Comparison of ENCODE assay signal across 21 cellular contexts in the genomic region with DNA sequence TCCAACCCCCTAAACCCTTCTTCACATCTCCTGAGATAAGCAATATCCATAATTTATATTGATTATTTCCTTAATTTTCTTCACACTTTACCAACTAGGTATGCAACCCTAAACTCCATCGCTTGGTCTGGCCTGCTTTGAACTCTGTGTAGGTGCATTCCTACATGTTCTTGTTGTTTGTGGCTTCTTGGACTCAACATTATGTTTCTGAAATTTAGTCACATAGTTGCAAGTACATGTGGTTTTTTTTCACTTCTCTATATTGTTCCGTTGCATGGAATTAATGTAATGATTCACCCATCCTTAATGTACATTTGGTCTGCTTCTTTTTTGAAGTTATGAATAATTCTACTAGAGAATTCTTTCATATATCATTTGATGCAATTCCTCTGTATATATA. TPM values are rescaled to one million over a fixed set of nuclear protein-coding genes. Genes with fewer than 3 reads are reported as not detected.
"Had no signal": no experiment of that assay in that cellular context is flagged by ENCODE, and none has a peak within 500 bp of the region (broad histone marks: within the 10 kb centered on the region; RNA-seq: fewer than 3 reads in every experiment).

No MANE protein-coding gene starts in this region.

- H3K4me3 Mint-ChIP-seq: activated naive CD8-positive, alpha-beta T cell treated with anti-CD3 and anti-CD28 coated beads, Interleukin-2, amount 10 ng/mL, durations not matched to agents 7 days and 5 days; endodermal cell had no signal

- H3K27ac ChIP-seq: ascending aorta, hepatocyte, psoas muscle, right lobe of liver, spleen, tibial artery, vagina had no signal

- H3K27ac Mint-ChIP-seq: activated naive CD8-positive, alpha-beta T cell treated with anti-CD3 and anti-CD28 coated beads, Interleukin-2, amount 10 ng/mL, durations not matched to agents 7 days and 5 days; endodermal cell had no signal

- H3K36me3 ChIP-seq: ascending aorta, right lobe of liver, spleen, tibial artery, vagina had no signal

- ATAC-seq: psoas muscle, right lobe of liver had no signal

- H3K4me1 ChIP-seq: ascending aorta, right lobe of liver, spleen had no signal

- H3K27me3 ChIP-seq: ascending aorta, hepatocyte, right lobe of liver, spleen, tibial artery, vagina had no signal

- H3K27me3 Mint-ChIP-seq: activated naive CD8-positive, alpha-beta T cell treated with anti-CD3 and anti-CD28 coated beads, Interleukin-2, amount 10 ng/mL, durations not matched to agents 7 days and 5 days had no signal

- H3K4me1 Mint-ChIP-seq: activated naive CD8-positive, alpha-beta T cell treated with anti-CD3 and anti-CD28 coated beads, Interleukin-2, amount 10 ng/mL, durations not matched to agents 7 days and 5 days had no signal

- H3K9me3 ChIP-seq: ascending aorta, right lobe of liver, spleen, tibial artery, vagina had no signal

- DNase-seq: activated gamma-delta T cell treated with Interleukin-2 at 50 U/mL for 16 hours; activated naive CD8-positive, alpha-beta T cell treated with anti-CD3 and anti-CD28 coated beads, Interleukin-2, amount 10 ng/mL, durations not matched to agents 7 days and 5 days; activated T-cell treated with anti-CD3 and anti-CD28 coated beads, Interleukin-2, amount 50 U/mL, for 1 hour; endodermal cell; erythroblast; psoas muscle; right lobe of liver; spleen; stimulated activated CD4-positive, alpha-beta T cell treated with anti-CD3 and anti-CD28 coated beads, Interleukin-2, amount 100 ng/mL, for 48 hours; stimulated activated CD8-positive, alpha-beta memory T cell treated with anti-CD3 and anti-CD28 coated beads, Interleukin-4, amount 100 ng/mL, for 48 hours; tibial artery had no signal

- H3K4me3 ChIP-seq: ascending aorta, hepatocyte, psoas muscle, right lobe of liver, spleen, tibial artery, vagina had no signal

RNA-seq across cellular contexts. Expression of a gene that starts 44.0 kb away (rescaled TPM):
- total RNA-seq: ascending aorta, kidney epithelial cell, osteoblast had no signal
- polyA plus RNA-seq: spleen had no signal

RNA-seq across cellular contexts. Expression of a gene that starts 50.7 kb away (rescaled TPM):
- total RNA-seq: activated naive CD8-positive, alpha-beta T cell treated with anti-CD3 and anti-CD28 coated beads, Interleukin-2, amount 10 ng/mL, durations not matched to agents 7 days and 5 days; ascending aorta; bronchial epithelial cell; chondrocyte; dermis microvascular lymphatic vessel endothelial cell; endodermal cell; hepatocyte; kidney epithelial cell; lower leg skin; osteoblast; psoas muscle; right lobe of liver; spleen; vagina had no signal
- polyA plus RNA-seq: hepatocyte, neural cell, psoas muscle, spleen had no signal
